In genomic region chr12:133080051-133080618, GRCh38 we compare ENCODE assay signal across 8 cellular contexts.
DNase-seq lines count a peak whose midpoint lies in the region; ATAC-seq and TF ChIP-seq lines count a peak whose summit lies in the region.

No MANE protein-coding gene starts in this region.

- H3K4me3 ChIP-seq in AG09309 (ENCODE audit: control insufficient read depth, low read depth, low read length): peak overlapping the region; percentile 90

- peak; percentile 87 for ATAC-seq in GM18907 (IDR thresholded peaks at IDR 0.05; ENCODE audit: unreplicated experiment)
- ATAC-seq in HG03139 (IDR thresholded peaks at IDR 0.05; ENCODE audit: unreplicated experiment): peak; percentile 75

- peak; percentile 98 for DNase-seq in AG09309 (ENCODE audit: low read depth)
- DNase-seq in NCI-H226: peak; percentile 100
- DNase-seq in activated CD4-positive, CD25-positive, alpha-beta regulatory T cell treated with anti-CD3 and anti-CD28 coated beads, Interleukin-2, amount 50 U/mL, for 16 hours (ENCODE audit: low read depth, low spot score): peak; percentile 93
- DNase-seq in cerebellar nuclear complex (lab: John Stamatoyannopoulos, UW): peak; percentile 86 to 89
- DNase-seq in islet precursor cell: peak; percentile 100
- peak; percentile 88 to 94 (median 90) for DNase-seq in stimulated activated CD4-positive, alpha-beta T cell treated with anti-CD3 and anti-CD28 coated beads, Interleukin-12 subunit alpha, Interleukin-12 subunit beta, amount 100 ng/mL, for 48 hours (ENCODE audit: low read depth in 2 of 3, low spot score in 1 of 3)

- peak; percentile 17 for TF ChIP-seq CTCF in AG09309 (IDR thresholded peaks at IDR 0.05; ENCODE audit: control insufficient read depth, insufficient read depth, low read depth, low read length, missing control alignments)

Comparison
In these comparisons a context has a peak if more than half of its experiments do, and no peak if none do; other contexts are left out.
1. Peak in every context shown above with its lines: DNase-seq, ATAC-seq and H3K4me3 ChIP-seq.